In genomic region chr2:36354816-36355156, GRCh38 we compare ENCODE assay signal across 8 cellular contexts. TPM values are rescaled to one million over a fixed set of nuclear protein-coding genes. Genes with fewer than 3 reads are reported as not detected.
A peak's percentile ranks its signal among the peaks of the same experiment; 100 is the strongest.
DNase-seq lines count a peak whose midpoint lies in the region; FAIRE-seq and TF ChIP-seq lines count a peak whose summit lies in the region.

No MANE protein-coding gene starts in this region.

- peaks cover 28% of the 10 kb centered on the region for H3K4me1 Mint-ChIP-seq in activated T-helper 2 cell treated with anti-CD3 and anti-CD28 coated beads, Interferon-gamma antibody, Interleukin-2, Interleukin-4, amounts not matched to agents 10 μg/mL and 5 μg/mL and 100 μg/mL, durations not matched to agents 14 hours and 24 hours and 36 hours (ENCODE audit: low read depth)

- H3K27me3 ChIP-seq in HAP-1 (ENCODE audit: low read depth) (no peaks in the 10 kb centered on the region), iPS DF 6.9 (ENCODE audit: control insufficient read depth, insufficient read depth, low read length) (no peaks in the 10 kb centered on the region)

- in situ Hi-C loops in HAP-1 (cut with MboI; ENCODE audit: low sequenced_read_pairs) = loop anchor here (10.0 kb wide), 3 partner anchors 140 to 430 kb away; no protein-coding TSS in a partner anchor

- H3K9me3 ChIP-seq in HAP-1 (no peaks in the 10 kb centered on the region), iPS DF 6.9 (ENCODE audit: control insufficient read depth, insufficient read depth, low read length) (no peaks in the 10 kb centered on the region)

- intact Hi-C loops in activated T-helper 2 cell treated with anti-CD3 and anti-CD28 coated beads, Interferon-gamma antibody, Interleukin-2, Interleukin-4, amounts not matched to agents 10 μg/mL and 5 μg/mL and 100 μg/mL, durations not matched to agents 14 hours and 24 hours and 36 hours (cut with micrococcal nuclease) = loop anchor here (2.0 to 5.0 kb wide), 5 partner anchors 44 to 433 kb away; no protein-coding TSS in a partner anchor

- no peak for TF ChIP-seq POLR2A in H54 (IDR thresholded peaks at IDR 0.05; ENCODE audit: low read depth, low read length)

- H3K36me3 ChIP-seq in HAP-1 (replicated peaks) (no peaks in the 10 kb centered on the region), iPS DF 6.9 (ENCODE audit: control insufficient read depth, insufficient read depth, low read length) (no peaks in the 10 kb centered on the region)

- no peaks in the 10 kb centered on the region for H3K36me3 Mint-ChIP-seq in activated T-helper 2 cell treated with anti-CD3 and anti-CD28 coated beads, Interferon-gamma antibody, Interleukin-2, Interleukin-4, amounts not matched to agents 10 μg/mL and 5 μg/mL and 100 μg/mL, durations not matched to agents 14 hours and 24 hours and 36 hours (ENCODE audit: low read depth)

- no peak for FAIRE-seq in H54 (lab: Jason Lieb, UNC)

- peak overlapping the region; percentile 24 for H3K27ac Mint-ChIP-seq in activated T-helper 2 cell treated with anti-CD3 and anti-CD28 coated beads, Interferon-gamma antibody, Interleukin-2, Interleukin-4, amounts not matched to agents 10 μg/mL and 5 μg/mL and 100 μg/mL, durations not matched to agents 14 hours and 24 hours and 36 hours

- peaks cover 61% of the 10 kb centered on the region for H3K27me3 Mint-ChIP-seq in activated T-helper 2 cell treated with anti-CD3 and anti-CD28 coated beads, Interferon-gamma antibody, Interleukin-2, Interleukin-4, amounts not matched to agents 10 μg/mL and 5 μg/mL and 100 μg/mL, durations not matched to agents 14 hours and 24 hours and 36 hours (ENCODE audit: low read depth)

- no peaks in the 10 kb centered on the region for H3K9me3 Mint-ChIP-seq in activated T-helper 2 cell treated with anti-CD3 and anti-CD28 coated beads, Interferon-gamma antibody, Interleukin-2, Interleukin-4, amounts not matched to agents 10 μg/mL and 5 μg/mL and 100 μg/mL, durations not matched to agents 14 hours and 24 hours and 36 hours

- H3K4me3 Mint-ChIP-seq in activated T-helper 2 cell treated with anti-CD3 and anti-CD28 coated beads, Interferon-gamma antibody, Interleukin-2, Interleukin-4, amounts not matched to agents 10 μg/mL and 5 μg/mL and 100 μg/mL, durations not matched to agents 14 hours and 24 hours and 36 hours (ENCODE audit: low read depth) = peak overlapping the region; percentile 82

- WGBS in iPS DF 6.9 (ENCODE audit: insufficient coverage, insufficient read length) = no CpG with 5 or more reads among the region's 12 CpGs

- DNase-seq in HAP-1 (ENCODE audit: low spot score in 2 of 2) (no peak), iPS DF 6.9 (ENCODE audit: low read depth, low spot score) (no peak), AG08395 (ENCODE audit: low spot score) (no peak), GM19240 (ENCODE audit: insufficient read length, low spot score) (no peak), H54 (ENCODE audit: insufficient read length, low spot score) (no peak)
- no peak for DNase-seq in activated T-helper 2 cell treated with anti-CD3 and anti-CD28 coated beads, Interferon-gamma antibody, Interleukin-2, Interleukin-4, amounts not matched to agents 10 μg/mL and 5 μg/mL and 100 μg/mL, durations not matched to agents 14 hours and 24 hours and 36 hours (ENCODE audit: low spot score)
- no peak for DNase-seq in activated CD4-positive, CD25-positive, alpha-beta regulatory T cell (lab: John Stamatoyannopoulos, UW)

- peaks cover 15% of the 10 kb centered on the region for H3K4me1 ChIP-seq in HAP-1
- H3K4me1 ChIP-seq in iPS DF 6.9 (ENCODE audit: control insufficient read depth, insufficient read depth, low read length) = peaks cover 2% of the 10 kb centered on the region; the same call in 1 of the 2 replicates

- no peak overlapping the region for H3K27ac ChIP-seq in iPS DF 6.9 (ENCODE audit: low read length)
- peak overlapping the region in 15 of 21 experiments; percentile 50 to 89 (median 82) for H3K27ac ChIP-seq in skin epidermis

- H3K4me3 ChIP-seq in HAP-1 = peak overlapping the region; percentile 61
- peak overlapping the region; percentile 70; the same call in 1 of the 2 replicates for H3K4me3 ChIP-seq in iPS DF 6.9 (ENCODE audit: low read length)
- H3K4me3 ChIP-seq in skin epidermis = peak overlapping the region; percentile 56 to 87 (median 74)

RNA-seq across cellular contexts. Expression of gene CRIM1, which starts 0.8 kb away (rescaled TPM):
- total RNA-seq in activated T-helper 2 cell treated with anti-CD3 and anti-CD28 coated beads, Interferon-gamma antibody, Interleukin-2, Interleukin-4, amounts not matched to agents 10 μg/mL and 5 μg/mL and 100 μg/mL, durations not matched to agents 14 hours and 24 hours and 36 hours = 12.4 and 12.8 TPM in 2 replicates
